18 cellular contexts compared by ENCODE assay signal in the genomic region with DNA sequence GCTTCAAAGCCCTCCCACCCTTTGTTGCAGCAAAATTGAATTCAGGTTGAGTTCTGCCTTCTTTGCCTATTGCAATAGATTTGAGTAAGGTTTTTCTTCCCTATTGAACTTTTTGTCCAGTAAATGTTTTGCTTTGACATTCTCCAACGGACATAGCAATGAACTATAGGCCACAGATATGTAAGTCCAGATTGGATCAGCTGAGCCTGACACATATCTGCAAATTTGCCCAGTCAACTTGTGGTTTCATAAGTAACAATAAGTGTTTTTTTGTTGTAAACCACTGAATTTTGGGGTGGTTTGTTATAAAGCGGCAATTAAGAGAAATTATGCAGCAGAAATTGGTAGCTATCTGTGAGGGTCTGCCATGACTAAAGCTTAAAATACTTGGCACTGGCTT.
"Had no signal": no experiment of that assay in that cellular context is flagged by ENCODE, and none has a peak within 500 bp of the region (broad histone marks: within the 10 kb centered on the region; RNA-seq: fewer than 3 reads in every experiment).

No MANE protein-coding gene starts in this region.

- ATAC-seq: sciatic nerve; stimulated activated naive B cell treated with anti-CD40 and anti-IgM and Interleukin-4, amounts not matched to agents 10 μg/mL and 1 μg/mL and 100 μg/mL, for 72 hours; WTC11 had no signal

- H3K4me3 ChIP-seq: esophagus squamous epithelium, hepatocyte, thoracic aorta had no signal

- DNase-seq: activated gamma-delta T cell treated with Interleukin-2 at 50 U/mL for 16 hours; activated T-cell treated with anti-CD3 and anti-CD28 coated beads, Interleukin-2, amount 50 U/mL, for 1 hour; aorta; cortex of kidney; endodermal cell; esophagus squamous epithelium; glutamatergic neuron; immature natural killer cell; nephron progenitor cell; nucleus accumbens; stimulated activated CD4-positive, alpha-beta T cell treated with anti-CD3 and anti-CD28 coated beads, Interleukin-2, amount 100 ng/mL, for 48 hours; stimulated activated CD8-positive, alpha-beta memory T cell treated with anti-CD3 and anti-CD28 coated beads, Interleukin-4, amount 100 ng/mL, for 48 hours; stimulated activated naive B cell treated with anti-CD40 and anti-IgM and Interleukin-4, amounts not matched to agents 10 μg/mL and 1 μg/mL and 100 μg/mL, for 72 hours; T-helper 9 cell had no signal
